Comparison of ENCODE assay signal across 22 cellular contexts in the genomic region with DNA sequence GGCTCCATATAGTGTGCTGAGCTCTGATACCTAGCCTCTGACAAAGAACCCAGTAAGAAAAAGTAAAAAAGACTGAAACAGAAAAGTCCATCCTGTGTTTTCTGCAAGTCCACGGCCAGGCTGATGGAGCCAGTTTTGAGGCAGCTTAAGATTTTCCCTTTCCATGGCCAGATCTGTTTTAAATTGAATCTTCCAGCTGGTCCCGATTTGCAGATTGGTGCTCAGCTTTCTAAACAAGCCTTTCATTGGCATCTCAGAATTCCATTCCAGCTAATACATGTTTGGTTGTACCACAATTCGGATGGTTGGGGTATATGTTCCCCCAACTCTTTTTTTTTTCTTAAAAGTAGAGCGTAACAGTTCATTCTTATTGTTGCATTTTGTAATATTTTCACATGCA.
DNase-seq lines count a peak whose midpoint lies in the region; TF ChIP-seq lines count a peak whose summit lies in the region.
"Had no signal": no experiment of that assay in that cellular context is flagged by ENCODE, and none has a peak within 500 bp of the region (broad histone marks: within the 10 kb centered on the region; RNA-seq: fewer than 3 reads in every experiment).

No MANE protein-coding gene starts in this region.

- no peak overlapping the region for H3K4me3 Mint-ChIP-seq in endodermal cell
- H3K4me3 Mint-ChIP-seq: H9, HFFc6 had no signal

- H4K5ac ChIP-seq in mesendoderm (ENCODE audit: low read length) = no peak overlapping the region

- H3K56ac ChIP-seq in mesendoderm (ENCODE audit: low read length) = no peak overlapping the region

- no peak overlapping the region for H2AFZ ChIP-seq in smooth muscle cell (ENCODE audit: low read depth)

- no peak overlapping the region for H3K23ac ChIP-seq in mesendoderm (ENCODE audit: low read length)

- no peak overlapping the region for H2BK5ac ChIP-seq in mesendoderm (ENCODE audit: low read length)

- H2AK5ac ChIP-seq in mesendoderm (ENCODE audit: low read length) = no peak overlapping the region

- H3F3A ChIP-seq in smooth muscle cell (ENCODE audit: low read depth) = peaks cover 30% of the 10 kb centered on the region

- H3K27me3 ChIP-seq in endodermal cell (ENCODE audit: control insufficient read depth, insufficient read depth, low read length, poor library complexity, severe bottlenecking) = peaks cover 6% of the 10 kb centered on the region
- H3K27me3 ChIP-seq in mesendoderm (ENCODE audit: insufficient read depth, low read length, poor library complexity) = no peaks in the 10 kb centered on the region
- no peaks in the 10 kb centered on the region for H3K27me3 ChIP-seq in smooth muscle cell (ENCODE audit: low read depth)
- H3K27me3 ChIP-seq: BE2C, Peyer's patch had no signal

- H3K9me3 ChIP-seq in endodermal cell (ENCODE audit: control insufficient read depth, low read length) = no peaks in the 10 kb centered on the region
- H3K9me3 ChIP-seq in smooth muscle cell (replicated peaks; ENCODE audit: low read depth) = no peaks in the 10 kb centered on the region
- H3K9me3 ChIP-seq: BE2C, Peyer's patch, SJSA1 had no signal

- no peaks in the 10 kb centered on the region for H3K79me2 ChIP-seq in mesendoderm (ENCODE audit: control insufficient read depth, insufficient read depth, low read length)
- no peaks in the 10 kb centered on the region for H3K79me2 ChIP-seq in smooth muscle cell (ENCODE audit: low read depth)

- H2BK120ac ChIP-seq in mesendoderm (ENCODE audit: low read depth, low read length) = no peak overlapping the region

- WGBS in endodermal cell (ENCODE audit: insufficient coverage in 1 of 2, insufficient read length in 1 of 2), 2 experiments = 78 to 92% methylated on average over 1 to 3 of the region's 4 CpGs
- WGBS in mesendoderm (ENCODE audit: extremely low coverage, insufficient coverage, low lambda C conversion rate) = no CpG with 5 or more reads among the region's 4 CpGs
- whole genome bisulfite sequencing in smooth muscle cell (ENCODE audit: low lambda C conversion rate) = 79% methylated on average over 4 of the region's 4 CpGs

- no peak overlapping the region for H3K4me2 ChIP-seq in mesendoderm (ENCODE audit: low read length)
- H3K4me2 ChIP-seq in smooth muscle cell = no peak overlapping the region

- H3K18ac ChIP-seq in mesendoderm (ENCODE audit: low read length) = no peak overlapping the region

- no peaks in the 10 kb centered on the region for H3K36me3 ChIP-seq in endodermal cell (ENCODE audit: control insufficient read depth, insufficient read depth, low read length)
- H3K36me3 ChIP-seq in mesendoderm (ENCODE audit: control insufficient read depth, insufficient read depth, low read length) = no peaks in the 10 kb centered on the region
- H3K36me3 ChIP-seq in smooth muscle cell (ENCODE audit: low read depth) = no peaks in the 10 kb centered on the region
- H3K36me3 ChIP-seq: BE2C, Peyer's patch, SJSA1 had no signal

- no peak overlapping the region for H3K27ac Mint-ChIP-seq in endodermal cell
- H3K27ac Mint-ChIP-seq: H9, HFFc6 had no signal

- peaks cover 10% of the 10 kb centered on the region for H3K4me1 Mint-ChIP-seq in endodermal cell

- H3K4me3 ChIP-seq in endodermal cell (ENCODE audit: low read length) (no peak overlapping the region), mesendoderm (ENCODE audit: low read length) (no peak overlapping the region), smooth muscle cell (no peak overlapping the region)
- H3K4me3 ChIP-seq: Peyer's patch, SJSA1 had no signal

- no peak overlapping the region for H3K4ac ChIP-seq in mesendoderm (ENCODE audit: low read depth, low read length)

- peak overlapping the region; percentile 31 for H4K8ac ChIP-seq in mesendoderm (ENCODE audit: low read depth, low read length)

- no peaks in the 10 kb centered on the region for H3K79me1 ChIP-seq in mesendoderm (ENCODE audit: low read length)

- no peak overlapping the region for H3K9ac ChIP-seq in endodermal cell (ENCODE audit: extremely low read depth, low read length, poor library complexity, severe bottlenecking)
- H3K9ac ChIP-seq in mesendoderm (ENCODE audit: low read length) = no peak overlapping the region
- H3K9ac ChIP-seq in smooth muscle cell (ENCODE audit: low read depth) = no peak overlapping the region

- H3K27me3 Mint-ChIP-seq in endodermal cell (ENCODE audit: insufficient read depth) = peaks cover 26% of the 10 kb centered on the region

- no peak overlapping the region for H2BK15ac ChIP-seq in mesendoderm (replicated peaks; ENCODE audit: low read depth)

- H3K27ac ChIP-seq in endodermal cell (ENCODE audit: low read depth, low read length) = peak overlapping the region; percentile 47
- H3K27ac ChIP-seq in mesendoderm (ENCODE audit: low read depth, low read length) = no peak overlapping the region
- H3K27ac ChIP-seq in temporal lobe (ENCODE audit: low read depth, low read length) = peak overlapping the region; percentile 54
- H3K27ac ChIP-seq in smooth muscle cell (ENCODE audit: low read depth) = no peak overlapping the region
- H3K27ac ChIP-seq: Peyer's patch, SJSA1 had no signal

- no peaks in the 10 kb centered on the region for H3K36me3 Mint-ChIP-seq in endodermal cell (ENCODE audit: low read depth)

- TF ChIP-seq CTCF in endodermal cell (conservative IDR thresholded peaks at IDR 0.05) (no peak), smooth muscle cell (IDR thresholded peaks at IDR 0.05; ENCODE audit: borderline replicate concordance, insufficient read depth, poor library complexity, severe bottlenecking) (no peak)

- DNase-seq in SK-N-DZ (ENCODE audit: low spot score) = peak; percentile 56
- DNase-seq in endodermal cell = no peak
- no peak for DNase-seq in mesendoderm
- DNase-seq in NCI-H526 treated with DMSO at 0.1 percent for 48 hours (lab: John Stamatoyannopoulos, UW) = no peak
- no peak for DNase-seq in NCI-H524 (lab: John Stamatoyannopoulos, UW)
- DNase-seq in smooth muscle cell (lab: John Stamatoyannopoulos, UW; ENCODE audit: unreplicated experiment) = no peak
- DNase-seq: BE2C, DMS53, GDM1, H9, HFFc6, Karpas-422, MV-4-11, NCI-H1105 treated with DMSO at 0.1 percent for 48 hours, NCI-H1694, NCI-H2081, NCI-H2171, NCI-H345, NCI-H524 treated with DMSO at 0.1 percent for 48 hours, Peyer's patch had no signal

- H4K20me1 ChIP-seq in smooth muscle cell (ENCODE audit: low read depth) = no peaks in the 10 kb centered on the region

- H3K9me3 Mint-ChIP-seq in endodermal cell = no peaks in the 10 kb centered on the region
- H3K9me3 Mint-ChIP-seq: H9, HFFc6 had no signal

- H3K4me1 ChIP-seq in endodermal cell (ENCODE audit: control insufficient read depth, insufficient read depth, low read length) (no peaks in the 10 kb centered on the region), mesendoderm (ENCODE audit: control insufficient read depth, low read depth, low read length) (no peaks in the 10 kb centered on the region), smooth muscle cell (ENCODE audit: low read depth) (peaks cover 17% of the 10 kb centered on the region)
- H3K4me1 ChIP-seq: BE2C, Peyer's patch, SJSA1 had no signal

Comparison
In these comparisons a context has a peak if more than half of its experiments do, and no peak if none do; other contexts are left out.
1. H3K27ac ChIP-seq: peak in endodermal cell (single experiment) and temporal lobe (single experiment); none in mesendoderm (single experiment) and smooth muscle cell (single experiment).